ENCODE assay signal across 19 cellular contexts in genomic region chr15:65092046-65092770, GRCh38. TPM values are rescaled to one million over a fixed set of nuclear protein-coding genes. Genes with fewer than 3 reads are reported as not detected.
"Had no signal": no experiment of that assay in that cellular context is flagged by ENCODE, and none has a peak within 500 bp of the region (broad histone marks: within the 10 kb centered on the region; RNA-seq: fewer than 3 reads in every experiment).

No MANE protein-coding gene starts in this region.

- DNase-seq: activated naive CD4-positive, alpha-beta T cell treated with Interleukin-2 at 50 U/mL for 16 hours; midbrain; retina; SK-N-SH; stimulated activated CD4-positive, alpha-beta T cell treated with anti-CD3 and anti-CD28 coated beads, Interleukin-15, amount 100 ng/mL, for 24 hours; stimulated activated CD4-positive, alpha-beta T cell treated with anti-CD3 and anti-CD28 coated beads, Interleukin-4, amount 100 ng/mL, for 1 hour; stimulated activated naive CD4-positive, alpha-beta T cell; T-cell; T-helper 9 cell had no signal

- H3K36me3 Mint-ChIP-seq: type B pancreatic cell had no signal

- ATAC-seq: activated CD4-positive, CD25-positive, alpha-beta regulatory T cell treated with anti-CD3 and anti-CD28 coated beads, Interleukin-2, amount 50 U/mL, for 24 hours; esophagus mucosa; T-cell had no signal

- H3K9ac ChIP-seq: parathyroid adenoma, SK-N-SH had no signal

- H3K27me3 Mint-ChIP-seq: T-cell had no signal

- H3K4me3 ChIP-seq: skin epidermis had no signal

- H3K9me3 ChIP-seq: SK-N-SH had no signal

- H3K4me3 Mint-ChIP-seq: T-cell, type B pancreatic cell had no signal

- H3K27ac Mint-ChIP-seq: type B pancreatic cell had no signal

- H3K27ac ChIP-seq: parathyroid adenoma had no signal

- H3K4me1 ChIP-seq: parathyroid adenoma had no signal

- H3K4me1 Mint-ChIP-seq: T-cell had no signal

- H3K9me3 Mint-ChIP-seq: T-cell, type B pancreatic cell had no signal

RNA-seq across cellular contexts. Expression of gene KBTBD13, which starts 15.7 kb away (rescaled TPM):
- total RNA-seq: activated CD8-positive, alpha-beta memory T cell treated with anti-CD3 and anti-CD28 coated beads for 36 hours; esophagus mucosa; fibroblast of villous mesenchyme; kidney epithelial cell; lower leg skin; T-cell had no signal

RNA-seq across cellular contexts. Expression of gene RASL12, which starts 24.4 kb away (rescaled TPM):
- total RNA-seq: activated CD8-positive, alpha-beta memory T cell treated with anti-CD3 and anti-CD28 coated beads for 36 hours had no signal

RNA-seq across cellular contexts. Expression of gene SLC51B, which starts 47.0 kb away (rescaled TPM):
- total RNA-seq: activated CD8-positive, alpha-beta memory T cell treated with anti-CD3 and anti-CD28 coated beads for 36 hours; cardiac septum; esophagus mucosa; fibroblast of villous mesenchyme; kidney epithelial cell; T-cell had no signal
